Comparison of ENCODE assay signal across 28 cellular contexts in genomic region chr3:24972491-24972890, GRCh38.
"Had no signal": no experiment of that assay in that cellular context is flagged by ENCODE, and none has a peak within 500 bp of the region (broad histone marks: within the 10 kb centered on the region; RNA-seq: fewer than 3 reads in every experiment).

No MANE protein-coding gene starts in this region.

- H3K4me1 ChIP-seq: ascending aorta, esophagus muscularis mucosa, foreskin keratinocyte, gastroesophageal sphincter, heart right ventricle had no signal

- H3K4me3 ChIP-seq: ascending aorta, esophagus muscularis mucosa, gastroesophageal sphincter, heart right ventricle had no signal

- H3K36me3 ChIP-seq: ascending aorta, esophagus muscularis mucosa, gastroesophageal sphincter, heart right ventricle had no signal

- H3K9me3 ChIP-seq: esophagus muscularis mucosa, gastroesophageal sphincter had no signal

- H3K27me3 ChIP-seq: ascending aorta, esophagus muscularis mucosa, foreskin keratinocyte, gastroesophageal sphincter, heart right ventricle had no signal

- DNase-seq: activated CD4-positive, alpha-beta memory T cell treated with anti-CD3 and anti-CD28 coated beads for 36 hours; activated CD4-positive, alpha-beta T cell treated with anti-CD3 and anti-CD28 coated beads for 36 hours; activated CD4-positive, alpha-beta T cell treated with anti-CD3 and anti-CD28 coated beads, Interleukin-2, amount 10 ng/mL, durations not matched to agents 24 days and 14 days; activated CD4-positive, CD25-positive, alpha-beta regulatory T cell; activated CD4-positive, CD25-positive, alpha-beta regulatory T cell treated with anti-CD3 and anti-CD28 coated beads, Interleukin-2, amount 50 U/mL, for 72 hours; activated CD8-positive, alpha-beta memory T cell treated with anti-CD3 and anti-CD28 coated beads, Interleukin-2, amount 10 ng/mL, durations not matched to agents 7 days and 5 days; activated CD8-positive, alpha-beta memory T cell treated with anti-CD3 and anti-CD28 coated beads, Interleukin-2, amount 50 U/mL, for 4 hours; activated CD8-positive, alpha-beta T cell treated with anti-CD3 and anti-CD28 coated beads, Interleukin-2, amount 10 ng/mL, durations not matched to agents 7 days and 5 days; activated gamma-delta T cell; activated naive CD4-positive, alpha-beta T cell; activated naive CD4-positive, alpha-beta T cell treated with anti-CD3 and anti-CD28 coated beads, Interleukin-2, amount 10 ng/mL, durations not matched to agents 7 days and 5 days; activated naive CD8-positive, alpha-beta T cell treated with anti-CD3 and anti-CD28 coated beads, Interleukin-2, amount 10 ng/mL, durations not matched to agents 7 days and 5 days; activated T-cell treated with anti-CD3 and anti-CD28 coated beads, Interleukin-2, amount 50 U/mL, for 1 hour; activated T-cell treated with anti-CD3 and anti-CD28 coated beads, Interleukin-2, amount 50 U/mL, for 48 hours; cortex of kidney; dermis blood vessel endothelial cell; effector CD4-positive, alpha-beta T cell; effector memory CD8-positive, alpha-beta T cell; erythroblast; heart right ventricle; T-cell; T-helper 17 cell; T1000 had no signal

- H3K27ac ChIP-seq: ascending aorta, esophagus muscularis mucosa, foreskin keratinocyte, gastroesophageal sphincter, heart right ventricle had no signal

- ATAC-seq: activated CD4-positive, alpha-beta T cell treated with anti-CD3 and anti-CD28 coated beads for 36 hours; activated CD8-positive, alpha-beta memory T cell treated with anti-CD3 and anti-CD28 coated beads, Interleukin-2, amount 10 ng/mL, durations not matched to agents 7 days and 5 days; activated CD8-positive, alpha-beta T cell treated with anti-CD3 and anti-CD28 coated beads, Interleukin-2, amount 10 ng/mL, durations not matched to agents 7 days and 5 days; activated naive CD4-positive, alpha-beta T cell treated with anti-CD3 and anti-CD28 coated beads, Interleukin-2, amount 50 U/mL, for 72 hours; effector memory CD8-positive, alpha-beta T cell; foreskin keratinocyte; gastroesophageal sphincter; heart right ventricle; T-cell; T-helper 17 cell had no signal
